23 cellular contexts compared by ENCODE assay signal in the genomic region with DNA sequence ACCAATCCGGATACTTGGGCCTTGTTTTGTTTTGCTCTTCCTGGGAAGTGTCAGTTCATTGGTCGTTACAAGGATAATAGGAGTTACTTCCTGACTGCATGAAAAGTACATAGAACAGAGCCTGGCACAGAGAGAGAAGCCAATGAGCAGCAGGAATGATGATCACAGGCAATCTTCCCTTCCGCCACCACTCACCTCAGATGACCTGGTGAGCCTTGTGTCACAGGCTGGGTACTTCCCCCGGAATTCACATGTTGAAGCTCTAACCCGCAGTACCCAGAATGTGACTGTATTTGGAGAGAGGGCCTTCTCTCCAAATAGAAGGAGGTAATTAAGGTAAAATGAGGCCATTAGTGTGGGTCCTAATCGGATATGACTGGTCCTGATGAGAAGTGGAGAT.
"Had no signal": no experiment of that assay in that cellular context is flagged by ENCODE, and none has a peak within 500 bp of the region (broad histone marks: within the 10 kb centered on the region; RNA-seq: fewer than 3 reads in every experiment).

No MANE protein-coding gene starts in this region.

- FAIRE-seq: endothelial cell of umbilical vein had no signal

- H3K4me3 Mint-ChIP-seq: dendritic cell treated with granulocyte-macrophage colony-stimulating factor and Interleukin-4, amounts not matched to agents 40 ng/mL and 50 ng/mL, for 4 days; endodermal cell; stimulated activated memory B cell treated with anti-CD40 and anti-IgM and Interleukin-4, amounts not matched to agents 10 μg/mL and 1 μg/mL and 100 μg/mL, for 72 hours; stimulated activated naive CD8-positive, alpha-beta T cell treated with anti-CD3 and anti-CD28 coated beads, Interleukin-15, Interleukin-2, amounts not matched to agents 100 ng/mL and 50 ng/mL, for 24 hours had no signal

- H3K4me1 ChIP-seq: foreskin keratinocyte, tibial artery, uterus had no signal

- H3K4me3 ChIP-seq: heart left ventricle, lung, spleen, tibial artery, upper lobe of left lung, uterus had no signal

- H3K27me3 Mint-ChIP-seq: stimulated activated naive CD8-positive, alpha-beta T cell treated with anti-CD3 and anti-CD28 coated beads, Interleukin-15, Interleukin-2, amounts not matched to agents 100 ng/mL and 50 ng/mL, for 24 hours had no signal

- H3K9me3 ChIP-seq: heart left ventricle, neutrophil, spleen, tibial artery, upper lobe of left lung, uterus had no signal

- H3K27ac ChIP-seq: foreskin keratinocyte, heart left ventricle, neutrophil, spleen, tibial artery, upper lobe of left lung, uterus had no signal

- H3K27me3 ChIP-seq: foreskin keratinocyte, heart left ventricle, upper lobe of left lung, uterus had no signal

- H3K27ac Mint-ChIP-seq: dendritic cell treated with granulocyte-macrophage colony-stimulating factor and Interleukin-4, amounts not matched to agents 40 ng/mL and 50 ng/mL, for 4 days; endodermal cell; stimulated activated memory B cell treated with anti-CD40 and anti-IgM and Interleukin-4, amounts not matched to agents 10 μg/mL and 1 μg/mL and 100 μg/mL, for 72 hours; stimulated activated naive CD8-positive, alpha-beta T cell treated with anti-CD3 and anti-CD28 coated beads, Interleukin-15, Interleukin-2, amounts not matched to agents 100 ng/mL and 50 ng/mL, for 24 hours had no signal

- H3K36me3 ChIP-seq: heart left ventricle, neutrophil, spleen, tibial artery, upper lobe of left lung, uterus had no signal

- DNase-seq: endodermal cell; erythroblast; foreskin keratinocyte; heart left ventricle; hippocampal formation; left colon; left ventricle myocardium superior; mesenchymal stem cell; midbrain; spleen; stimulated activated CD4-positive, alpha-beta T cell treated with anti-CD3 and anti-CD28 coated beads, Interleukin-15, amount 100 ng/mL, for 24 hours; stimulated activated CD4-positive, alpha-beta T cell treated with anti-CD3 and anti-CD28 coated beads, Interleukin-1b, Interleukin-23, amount 100 ng/mL, for 48 hours; stimulated activated CD4-positive, alpha-beta T cell treated with anti-CD3 and anti-CD28 coated beads, Interleukin-4, amount 100 ng/mL, for 24 hours; tibial artery; upper lobe of left lung; uterus had no signal

- ATAC-seq: foreskin keratinocyte; heart left ventricle; left colon; left ventricle myocardium superior; sciatic nerve; stimulated activated memory B cell treated with anti-CD40 and anti-IgM and Interleukin-4, amounts not matched to agents 10 μg/mL and 1 μg/mL and 100 μg/mL, for 72 hours had no signal

- H3K9me3 Mint-ChIP-seq: dendritic cell treated with granulocyte-macrophage colony-stimulating factor and Interleukin-4, amounts not matched to agents 40 ng/mL and 50 ng/mL, for 4 days; endodermal cell; stimulated activated memory B cell treated with anti-CD40 and anti-IgM and Interleukin-4, amounts not matched to agents 10 μg/mL and 1 μg/mL and 100 μg/mL, for 72 hours; stimulated activated naive CD8-positive, alpha-beta T cell treated with anti-CD3 and anti-CD28 coated beads, Interleukin-15, Interleukin-2, amounts not matched to agents 100 ng/mL and 50 ng/mL, for 24 hours had no signal

- H3K36me3 Mint-ChIP-seq: stimulated activated memory B cell treated with anti-CD40 and anti-IgM and Interleukin-4, amounts not matched to agents 10 μg/mL and 1 μg/mL and 100 μg/mL, for 72 hours had no signal
